In the genomic region with DNA sequence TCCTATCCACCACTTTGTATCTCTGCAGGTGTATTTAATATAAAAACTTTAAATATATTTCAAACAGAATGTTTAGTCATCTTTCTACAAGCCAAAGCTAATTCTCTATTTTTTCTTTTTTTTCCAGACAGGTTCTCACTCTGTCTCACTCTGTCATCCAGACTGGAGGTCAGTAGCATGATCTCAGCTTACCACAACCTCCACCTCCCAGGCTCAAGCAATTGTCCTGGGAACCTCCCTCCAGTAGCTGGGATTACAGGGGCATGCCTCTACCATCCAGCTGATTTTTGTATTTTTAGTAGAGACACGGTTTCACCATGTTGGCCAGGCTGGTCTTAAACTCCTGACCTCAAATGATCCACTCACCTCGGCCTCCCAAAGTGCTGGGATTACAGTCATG, we compare ENCODE assay signal across 21 cellular contexts.
DNase-seq lines count a peak whose midpoint lies in the region; ATAC-seq and TF ChIP-seq lines count a peak whose summit lies in the region.
"Had no signal": no experiment of that assay in that cellular context is flagged by ENCODE, and none has a peak within 500 bp of the region (broad histone marks: within the 10 kb centered on the region; RNA-seq: fewer than 3 reads in every experiment).

No MANE protein-coding gene starts in this region.

- H3K9ac ChIP-seq in smooth muscle cell (ENCODE audit: low read depth): no peak overlapping the region
- H3K9ac ChIP-seq: KMS-11, SK-N-SH had no signal

- H4K20me1 ChIP-seq in smooth muscle cell (ENCODE audit: low read depth): no peaks in the 10 kb centered on the region

- peaks cover 6% of the 10 kb centered on the region for H3K4me1 ChIP-seq in smooth muscle cell (ENCODE audit: low read depth)

- no peaks in the 10 kb centered on the region for H3K79me2 ChIP-seq in smooth muscle cell (ENCODE audit: low read depth)

- H3K27me3 Mint-ChIP-seq in naive thymus-derived CD8-positive, alpha-beta T cell: no peaks in the 10 kb centered on the region
- H3K27me3 Mint-ChIP-seq: CD8-positive, alpha-beta memory T cell had no signal

- no peak overlapping the region for H3K4me3 Mint-ChIP-seq in stimulated activated effector memory CD8-positive, alpha-beta T cell treated with anti-CD3 and anti-CD28 coated beads, Interleukin-12 subunit alpha, Interleukin-12 subunit beta, amount 100 ng/mL, for 72 hours
- H3K4me3 Mint-ChIP-seq in naive thymus-derived CD8-positive, alpha-beta T cell: no peak overlapping the region
- H3K4me3 Mint-ChIP-seq: CD8-positive, alpha-beta memory T cell had no signal

- H3K36me3 Mint-ChIP-seq in stimulated activated effector memory CD8-positive, alpha-beta T cell treated with anti-CD3 and anti-CD28 coated beads, Interleukin-12 subunit alpha, Interleukin-12 subunit beta, amount 100 ng/mL, for 72 hours: no peaks in the 10 kb centered on the region
- no peaks in the 10 kb centered on the region for H3K36me3 Mint-ChIP-seq in naive thymus-derived CD8-positive, alpha-beta T cell
- H3K36me3 Mint-ChIP-seq: CD8-positive, alpha-beta memory T cell had no signal

- no peaks in the 10 kb centered on the region for H3K9me3 ChIP-seq in smooth muscle cell (replicated peaks; ENCODE audit: low read depth)
- H3K9me3 ChIP-seq: SK-N-SH had no signal

- H3K4me3 ChIP-seq in smooth muscle cell: no peak overlapping the region

- H3K27ac Mint-ChIP-seq in stimulated activated effector memory CD8-positive, alpha-beta T cell treated with anti-CD3 and anti-CD28 coated beads, Interleukin-12 subunit alpha, Interleukin-12 subunit beta, amount 100 ng/mL, for 72 hours: no peak overlapping the region
- no peak overlapping the region for H3K27ac Mint-ChIP-seq in naive thymus-derived CD8-positive, alpha-beta T cell
- H3K27ac Mint-ChIP-seq: CD8-positive, alpha-beta memory T cell had no signal

- H2AFZ ChIP-seq in smooth muscle cell (ENCODE audit: low read depth): peak overlapping the region; percentile 10

- TF ChIP-seq CTCF in smooth muscle cell (IDR thresholded peaks at IDR 0.05; ENCODE audit: borderline replicate concordance, insufficient read depth, poor library complexity, severe bottlenecking): no peak

- peak overlapping the region; percentile 69 for H3K27ac ChIP-seq in smooth muscle cell (ENCODE audit: low read depth)
- H3K27ac ChIP-seq: C4-2B, KMS-11, RWPE1 had no signal

- no peaks in the 10 kb centered on the region for H3K36me3 ChIP-seq in smooth muscle cell (ENCODE audit: low read depth)

- POLR2A ChIA-PET in naive thymus-derived CD8-positive, alpha-beta T cell (lab: Charles Lee): no interaction called here

- 74% methylated on average over 2 of the region's 2 CpGs for WGBS in smooth muscle cell (ENCODE audit: low lambda C conversion rate)

- DNase-seq in LHCN-M2 (ENCODE audit: low read depth) (peak; percentile 46), astrocyte of the hippocampus (ENCODE audit: low read depth, low spot score) (peak; percentile 53), kidney glomerular epithelial cell (lab: John Stamatoyannopoulos, UW) (peak; percentile 53), smooth muscle cell (lab: John Stamatoyannopoulos, UW; ENCODE audit: unreplicated experiment) (no peak), NCI-H146 (lab: John Stamatoyannopoulos, UW) (no peak)
- DNase-seq in stimulated activated effector memory CD8-positive, alpha-beta T cell treated with anti-CD3 and anti-CD28 coated beads, Interleukin-12 subunit alpha, Interleukin-12 subunit beta, amount 100 ng/mL, for 72 hours (ENCODE audit: low spot score in 2 of 2): no peak
- no peak for DNase-seq in naive thymus-derived CD8-positive, alpha-beta T cell
- DNase-seq: Calu3; CD8-positive, alpha-beta memory T cell; GF-D8; NCI-H1436; NCI-H1930; NCI-H345; NCI-H524; NCI-H774; NK-92 treated with Interleukin-12 subunit alpha and Interleukin-12 subunit beta, amount 100 ng/mL, for 24 hours; SHP77 treated with DMSO at 0.1 percent for 48 hours; SK-N-SH had no signal

- no peaks in the 10 kb centered on the region for H3K4me1 Mint-ChIP-seq in stimulated activated effector memory CD8-positive, alpha-beta T cell treated with anti-CD3 and anti-CD28 coated beads, Interleukin-12 subunit alpha, Interleukin-12 subunit beta, amount 100 ng/mL, for 72 hours
- no peaks in the 10 kb centered on the region for H3K4me1 Mint-ChIP-seq in naive thymus-derived CD8-positive, alpha-beta T cell
- H3K4me1 Mint-ChIP-seq: CD8-positive, alpha-beta memory T cell had no signal

- H3K27me3 ChIP-seq in smooth muscle cell (ENCODE audit: low read depth): no peaks in the 10 kb centered on the region

- H3K9me3 Mint-ChIP-seq in stimulated activated effector memory CD8-positive, alpha-beta T cell treated with anti-CD3 and anti-CD28 coated beads, Interleukin-12 subunit alpha, Interleukin-12 subunit beta, amount 100 ng/mL, for 72 hours: no peaks in the 10 kb centered on the region
- H3K9me3 Mint-ChIP-seq in naive thymus-derived CD8-positive, alpha-beta T cell: no peaks in the 10 kb centered on the region

- H3F3A ChIP-seq in smooth muscle cell (ENCODE audit: low read depth): no peaks in the 10 kb centered on the region

- no peak overlapping the region for H3K4me2 ChIP-seq in smooth muscle cell
- H3K4me2 ChIP-seq: KMS-11, SK-N-SH had no signal

- no peak for ATAC-seq in stimulated activated effector memory CD8-positive, alpha-beta T cell treated with anti-CD3 and anti-CD28 coated beads, Interleukin-12 subunit alpha, Interleukin-12 subunit beta, amount 100 ng/mL, for 72 hours
- no peak for ATAC-seq in naive thymus-derived CD8-positive, alpha-beta T cell

Comparison
In these comparisons a context has a peak if more than half of its experiments do, and no peak if none do; other contexts are left out.
1. DNase-seq: peak in LHCN-M2 (single experiment), astrocyte of the hippocampus (single experiment) and kidney glomerular epithelial cell (single experiment); none in smooth muscle cell (single experiment), stimulated activated effector memory CD8-positive, alpha-beta T cell treated with anti-CD3 and anti-CD28 coated beads, Interleukin-12 subunit alpha, Interleukin-12 subunit beta, amount 100 ng/mL, for 72 hours (0 of 2), NCI-H146 (single experiment) and naive thymus-derived CD8-positive, alpha-beta T cell (0 of 10).